23 cellular contexts compared by ENCODE assay signal in the genomic region with DNA sequence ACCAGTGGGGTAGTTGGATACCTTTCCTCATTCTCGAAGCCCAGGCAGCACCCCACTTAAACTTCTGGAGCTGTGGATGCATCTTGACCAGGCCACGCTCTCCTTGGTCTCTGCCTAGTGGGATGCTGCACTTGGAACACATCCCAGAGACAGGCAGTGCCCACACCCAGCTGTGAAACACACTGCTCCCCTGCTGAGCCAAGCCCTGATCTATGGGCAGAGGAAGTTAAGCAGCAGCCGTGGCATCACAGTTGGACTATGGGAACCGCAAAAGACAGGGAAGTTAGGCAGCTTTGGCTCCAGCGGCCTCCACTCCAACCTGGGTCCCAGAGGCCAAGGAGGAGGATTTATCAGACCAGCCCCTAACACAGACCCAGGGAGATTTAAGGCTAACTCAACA.
DNase-seq lines count a peak whose midpoint lies in the region; TF ChIP-seq lines count a peak whose summit lies in the region.
"Had no signal": no experiment of that assay in that cellular context is flagged by ENCODE, and none has a peak within 500 bp of the region (broad histone marks: within the 10 kb centered on the region; RNA-seq: fewer than 3 reads in every experiment).

No MANE protein-coding gene starts in this region.

- H3K4me3 ChIP-seq in BLaER1 (no peak overlapping the region), WERI-Rb-1 (ENCODE audit: low read depth, low read length) (no peak overlapping the region), lower leg skin (ENCODE audit: low read depth, poor library complexity, severe bottlenecking) (no peak overlapping the region)

- H3K36me3 ChIP-seq in BLaER1, result no peaks in the 10 kb centered on the region
- no peaks in the 10 kb centered on the region for H3K36me3 ChIP-seq in WERI-Rb-1

- H3K27ac ChIP-seq in BLaER1 (peak overlapping the region; percentile 10; the same call in 1 of the 2 replicates), WERI-Rb-1 (no peak overlapping the region)

- H3K27me3 ChIP-seq in BLaER1 (no peaks in the 10 kb centered on the region), WERI-Rb-1 (ENCODE audit: insufficient read depth, low read depth, severe bottlenecking) (no peaks in the 10 kb centered on the region)

- no peak for TF ChIP-seq POLR2A in lower leg skin (IDR thresholded peaks at IDR 0.05)

- TF ChIP-seq CTCF in WERI-Rb-1 (IDR thresholded peaks at IDR 0.05; ENCODE audit: low read depth, low read length) (no peak), nephron progenitor cell (IDR thresholded peaks at IDR 0.05) (no peak), lower leg skin (IDR thresholded peaks at IDR 0.05) (no peak)

- peak overlapping the region; percentile 81 for H3K4me2 ChIP-seq in BLaER1
- H3K4me2 ChIP-seq: SK-N-SH had no signal

- no peaks in the 10 kb centered on the region for H3K36me3 Mint-ChIP-seq in nephron progenitor cell (ENCODE audit: low read depth)

- DNase-seq in GDM1 (lab: John Stamatoyannopoulos, UW), result peak; percentile 5
- peak; percentile 23 for DNase-seq in NCI-H1694 (lab: John Stamatoyannopoulos, UW)
- DNase-seq in UCSD-AML1 (lab: John Stamatoyannopoulos, UW; ENCODE audit: unreplicated experiment), result peak; percentile 40
- no peak for DNase-seq in HT-29 (ENCODE audit: low spot score)
- DNase-seq in WERI-Rb-1, result no peak
- DNase-seq in nephron progenitor cell, result no peak
- DNase-seq in lower leg skin (ENCODE audit: low spot score in 2 of 2), result no peak
- DNase-seq: C1 segment of cervical spinal cord; Calu3; CD8-positive, alpha-beta memory T cell; DMS79 treated with DMSO at 0.1 percent for 48 hours; GOT3; HCEC 1CT; Kasumi-1; NCI-H1048; NCI-H1417 treated with DMSO at 0.1 percent for 48 hours; NCI-H2029 treated with DMSO at 0.1 percent for 48 hours; NCI-H2171; NCI-H446; NCI-H526; SIG-M5; SK-N-SH had no signal

- no peak overlapping the region for H3K27ac Mint-ChIP-seq in nephron progenitor cell
- H3K27ac Mint-ChIP-seq: CD8-positive, alpha-beta memory T cell had no signal

- intact Hi-C loops in lower leg skin (cut with DNase I; ENCODE audit: low total_unique reads), result no loop called here

- H3K4me3 Mint-ChIP-seq in nephron progenitor cell, result no peak overlapping the region

- WGBS in lower leg skin, 2 donors, result 64 to 73% methylated on average over 5 of the region's 5 CpGs

- H3K4me1 ChIP-seq in BLaER1, result peaks cover 78% of the 10 kb centered on the region

- peaks cover 21% of the 10 kb centered on the region for H3K27me3 Mint-ChIP-seq in nephron progenitor cell (ENCODE audit: low read depth, poor library complexity)

- H3K9me3 Mint-ChIP-seq in nephron progenitor cell, result no peaks in the 10 kb centered on the region
- H3K9me3 Mint-ChIP-seq: CD8-positive, alpha-beta memory T cell had no signal

- H3K9me3 ChIP-seq in BLaER1 (no peaks in the 10 kb centered on the region), WERI-Rb-1 (ENCODE audit: severe bottlenecking) (no peaks in the 10 kb centered on the region)
- H3K9me3 ChIP-seq: SK-N-SH had no signal

- H4K20me1 ChIP-seq in BLaER1, result no peaks in the 10 kb centered on the region

- no peak overlapping the region; the same call in 1 of the 2 replicates for H3K9ac ChIP-seq in BLaER1
- H3K9ac ChIP-seq: SK-N-SH had no signal

- H3K4me1 Mint-ChIP-seq in nephron progenitor cell, result peaks cover 24% of the 10 kb centered on the region

Comparison
In these comparisons a context has a peak if more than half of its experiments do, and no peak if none do; other contexts are left out.
1. DNase-seq: peak in GDM1 (single experiment), NCI-H1694 (single experiment) and UCSD-AML1 (single experiment); none in HT-29 (single experiment), WERI-Rb-1 (single experiment), nephron progenitor cell (single experiment) and lower leg skin (0 of 2).